Comparison of ENCODE assay signal across 21 cellular contexts in the genomic region with DNA sequence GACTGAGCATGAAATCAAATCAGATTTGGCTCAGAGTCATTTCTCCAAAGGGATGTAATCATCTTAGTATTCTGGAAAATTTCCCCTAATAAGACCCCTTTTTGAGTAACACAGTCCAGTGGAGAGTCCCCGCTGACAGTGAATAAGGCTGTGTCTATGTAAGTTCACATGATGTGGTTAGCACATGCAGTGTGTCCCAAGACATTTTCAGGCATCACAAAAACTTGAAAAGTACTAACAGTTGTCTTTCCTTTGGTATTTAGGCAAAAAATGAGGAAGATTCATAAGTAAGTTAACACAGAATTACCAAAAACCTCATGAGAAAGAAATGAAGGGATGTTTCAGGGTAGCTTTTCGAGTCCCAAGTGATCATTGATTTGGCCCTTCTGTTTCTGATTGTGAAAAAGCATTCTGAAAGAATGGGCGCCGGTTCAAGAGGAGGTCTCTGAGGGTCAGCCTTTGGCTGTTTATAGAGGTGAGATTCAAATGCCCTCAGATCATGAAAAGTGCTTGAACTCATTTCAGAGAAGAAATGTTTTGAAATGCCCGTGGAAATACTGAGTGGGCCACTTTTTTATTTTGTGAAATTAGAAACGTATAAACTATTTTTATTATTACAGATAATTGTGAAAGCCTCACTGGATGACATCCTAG. TPM values are rescaled to one million over a fixed set of nuclear protein-coding genes. Genes with fewer than 3 reads are reported as not detected.
DNase-seq lines count a peak whose midpoint lies in the region; ATAC-seq, FAIRE-seq and TF ChIP-seq lines count a peak whose summit lies in the region.
"Had no signal": no experiment of that assay in that cellular context is flagged by ENCODE, and none has a peak within 500 bp of the region (broad histone marks: within the 10 kb centered on the region; RNA-seq: fewer than 3 reads in every experiment).

No MANE protein-coding gene starts in this region.

- ATAC-seq in psoas muscle = peak in 3 of 4 donors; percentile 38 to 41 (median 39)
- no peak for ATAC-seq in upper lobe of right lung
- no peak for ATAC-seq in CD4-positive, alpha-beta T cell (ENCODE audit: poor library complexity)

- no peak overlapping the region for H3K27ac Mint-ChIP-seq in CD4-positive, alpha-beta T cell
- H3K27ac Mint-ChIP-seq: CD4-positive, alpha-beta memory T cell had no signal

- peak overlapping the region; percentile 66 for H3K27ac ChIP-seq in psoas muscle
- peak overlapping the region; percentile 45 for H3K27ac ChIP-seq in upper lobe of right lung
- H3K27ac ChIP-seq in CD4-positive, alpha-beta T cell (ENCODE audit: low read depth, low read length) = no peak overlapping the region
- H3K27ac ChIP-seq: WERI-Rb-1 had no signal

- POLR2A ChIA-PET in CD4-positive, alpha-beta T cell (lab: Charles Lee) = no interaction called here

- no peaks in the 10 kb centered on the region for H3K36me3 Mint-ChIP-seq in CD4-positive, alpha-beta T cell (ENCODE audit: low read depth)
- H3K36me3 Mint-ChIP-seq: CD4-positive, alpha-beta memory T cell had no signal

- no peaks in the 10 kb centered on the region for H3K4me1 Mint-ChIP-seq in CD4-positive, alpha-beta T cell (ENCODE audit: low read depth)

- no peaks in the 10 kb centered on the region for H3K36me3 ChIP-seq in psoas muscle (ENCODE audit: insufficient read depth in 1 of 2, low read depth in 1 of 2)
- no peaks in the 10 kb centered on the region for H3K36me3 ChIP-seq in upper lobe of right lung
- H3K36me3 ChIP-seq: WERI-Rb-1 had no signal

- H3K4me3 Mint-ChIP-seq in CD4-positive, alpha-beta T cell = no peak overlapping the region

- WGBS in psoas muscle, 3 donors = 45 to 55% (median 47%) methylated on average over 6 of the region's 6 CpGs

- DNase-seq in NCI-H1694 (lab: John Stamatoyannopoulos, UW) (peak; percentile 73), NCI-H1694 treated with DMSO at 0.1 percent for 48 hours (lab: John Stamatoyannopoulos, UW) (no peak), inferior parietal cortex (ENCODE audit: extremely low spot score) (peak; percentile 44), psoas muscle (peak; percentile 43 to 61), upper lobe of right lung (no peak), GM12892 (ENCODE audit: insufficient read length) (no peak), islet precursor cell (no peak)
- DNase-seq in CD4-positive, alpha-beta T cell = no peak
- DNase-seq: activated naive CD4-positive, alpha-beta T cell treated with Interleukin-2 at 50 U/mL for 16 hours; CD4-positive, alpha-beta memory T cell; GOT3; IMR-90; mesendoderm; NCI-H1092; NCI-H2227 treated with DMSO at 0.1 percent for 48 hours; WERI-Rb-1 had no signal

- H3K9me3 Mint-ChIP-seq in CD4-positive, alpha-beta T cell = no peaks in the 10 kb centered on the region
- H3K9me3 Mint-ChIP-seq: CD4-positive, alpha-beta memory T cell had no signal

- H3K9me3 ChIP-seq in psoas muscle (no peaks in the 10 kb centered on the region), upper lobe of right lung (no peaks in the 10 kb centered on the region)
- H3K9me3 ChIP-seq in CD4-positive, alpha-beta T cell (ENCODE audit: control insufficient read depth, low read length) = no peaks in the 10 kb centered on the region

- H3K4me3 ChIP-seq in psoas muscle (peak overlapping the region; percentile 70), upper lobe of right lung (peak overlapping the region; percentile 36)

- intact Hi-C loops in psoas muscle (cut with DNase I) = no loop called here
- intact Hi-C loops in upper lobe of right lung (cut with DNase I) = no loop called here
- intact Hi-C loops in CD4-positive, alpha-beta T cell (cut with DNase I, micrococcal nuclease) = no loop called here

- TF ChIP-seq CTCF in psoas muscle (IDR thresholded peaks at IDR 0.05) (no peak), upper lobe of right lung (IDR thresholded peaks at IDR 0.05) (no peak)
- TF ChIP-seq CTCF in CD4-positive, alpha-beta T cell (IDR thresholded peaks at IDR 0.05) = no peak

- peaks cover 12% of the 10 kb centered on the region for H3K27me3 Mint-ChIP-seq in CD4-positive, alpha-beta T cell

- no peaks in the 10 kb centered on the region for H3K27me3 ChIP-seq in psoas muscle (ENCODE audit: insufficient read depth in 3 of 3, low read length in 2 of 3)
- H3K27me3 ChIP-seq in upper lobe of right lung = no peaks in the 10 kb centered on the region
- no peaks in the 10 kb centered on the region for H3K27me3 ChIP-seq in CD4-positive, alpha-beta T cell (ENCODE audit: control insufficient read depth, insufficient read depth, low read length)

- no peaks in the 10 kb centered on the region for H3K4me1 ChIP-seq in psoas muscle
- peaks cover 12% of the 10 kb centered on the region for H3K4me1 ChIP-seq in upper lobe of right lung

- FAIRE-seq in GM12892 (lab: Jason Lieb, UNC) = no peak
- FAIRE-seq: bronchial epithelial cell, G401.6 had no signal

- CTCF ChIA-PET in CD4-positive, alpha-beta T cell (lab: Charles Lee) = interaction anchor here (1.1 kb wide), 1 partner anchor 10 kb away, joined by 4 read pairs; no protein-coding TSS in a partner anchor

- TF ChIP-seq POLR2A in GM12892 (IDR thresholded peaks at IDR 0.05; ENCODE audit: low read depth, low read length) = no peak

RNA-seq across cellular contexts. Expression of gene ASPA, which starts 0.5 kb away (rescaled TPM):
- total RNA-seq in psoas muscle (1 to 10 TPM; 2.9 to 4.8 (median 3.9) TPM), upper lobe of right lung (8.2 TPM)
- 1 to 10 TPM in 2 of 3 donors, under 1 TPM in 1; 0.68 to 2.3 (median 1.2) TPM for polyA plus RNA-seq in psoas muscle
- polyA plus RNA-seq in GM12892 (2012; ENCODE audit: missing spikeins) = 0.49 TPM
- total RNA-seq in CD4-positive, alpha-beta T cell = not detected
- total RNA-seq: bronchial epithelial cell; CD4-positive, alpha-beta memory T cell; endothelial cell of umbilical vein; IMR-90 had no signal
- polyA plus RNA-seq: CD4-positive, alpha-beta memory T cell had no signal

RNA-seq across cellular contexts. Expression of gene SPATA22, which starts 3.7 kb away (rescaled TPM):
- total RNA-seq in psoas muscle (under 1 TPM in 2 of 4 donors, not detected in 2; 0.50 to 0.54 TPM), upper lobe of right lung (0.75 TPM)
- under 1 TPM in 2 of 3 donors, not detected in 1; 0.05 to 0.12 TPM for polyA plus RNA-seq in psoas muscle
- polyA plus RNA-seq in GM12892 (2012; ENCODE audit: missing spikeins) = not detected
- total RNA-seq in CD4-positive, alpha-beta T cell = under 1 TPM; 0.80 to 0.92 TPM
- total RNA-seq: A172; bronchial epithelial cell; CD4-positive, alpha-beta memory T cell; endothelial cell of umbilical vein had no signal

RNA-seq across cellular contexts. Expression of gene OR1E2, which starts 41.6 kb away (rescaled TPM):
- total RNA-seq in psoas muscle (not detected), upper lobe of right lung (not detected)
- polyA plus RNA-seq in psoas muscle = not detected
- polyA plus RNA-seq in GM12892 (2012; ENCODE audit: missing spikeins) = not detected
- total RNA-seq in CD4-positive, alpha-beta T cell = not detected
- total RNA-seq: A172; bronchial epithelial cell; CD4-positive, alpha-beta memory T cell; endothelial cell of umbilical vein; IMR-90; omental fat pad had no signal
- polyA plus RNA-seq: CD4-positive, alpha-beta memory T cell; endothelial cell of umbilical vein; IMR-90 had no signal

Comparison
In these comparisons a context has a peak if more than half of its experiments do, and no peak if none do; other contexts are left out.
1. DNase-seq: peak in NCI-H1694 (single experiment), inferior parietal cortex (single experiment) and psoas muscle (2 of 2); none in NCI-H1694 treated with DMSO at 0.1 percent for 48 hours (single experiment), upper lobe of right lung (single experiment), GM12892 (single experiment), CD4-positive, alpha-beta T cell (0 of 10) and islet precursor cell (single experiment).
2. ATAC-seq: peak in psoas muscle (3 of 4); none in upper lobe of right lung (single experiment) and CD4-positive, alpha-beta T cell (single experiment).